In the genomic region with DNA sequence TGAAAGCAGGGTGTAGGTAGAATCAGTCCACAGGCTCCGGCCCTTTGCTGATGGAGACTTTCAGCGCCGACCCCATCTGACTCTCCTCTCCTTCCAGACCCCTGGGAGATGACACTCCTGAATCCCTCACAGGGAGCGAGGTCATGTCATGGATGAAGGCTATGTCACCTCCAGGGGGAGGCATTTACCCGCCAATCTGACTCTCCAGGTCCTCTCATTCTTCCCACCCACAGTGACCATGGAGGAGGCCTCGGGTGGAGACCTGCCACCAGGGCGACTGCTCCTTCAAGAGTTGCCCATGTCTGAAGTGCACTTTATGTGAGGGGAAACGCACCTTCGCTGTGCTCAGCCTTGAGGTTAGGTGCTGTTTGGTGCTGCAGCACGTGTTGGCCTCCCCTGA, we compare ENCODE assay signal across 9 cellular contexts.
DNase-seq lines count a peak whose midpoint lies in the region; ATAC-seq and TF ChIP-seq lines count a peak whose summit lies in the region.
"Had no signal": no experiment of that assay in that cellular context is flagged by ENCODE, and none has a peak within 500 bp of the region (broad histone marks: within the 10 kb centered on the region; RNA-seq: fewer than 3 reads in every experiment).

No MANE protein-coding gene starts in this region.

- H3K36me3 ChIP-seq in GM23338 (ENCODE audit: insufficient read depth) (no peaks in the 10 kb centered on the region), WERI-Rb-1 (no peaks in the 10 kb centered on the region), gastrocnemius medialis (no peaks in the 10 kb centered on the region)
- H3K36me3 ChIP-seq: tibial artery had no signal

- H4K20me1 ChIP-seq in GM23338 (replicated peaks; ENCODE audit: insufficient read depth) = no peaks in the 10 kb centered on the region

- peaks cover 26% of the 10 kb centered on the region for H3K27me3 ChIP-seq in GM23338 (ENCODE audit: insufficient read depth)
- no peaks in the 10 kb centered on the region for H3K27me3 ChIP-seq in WERI-Rb-1 (ENCODE audit: insufficient read depth, low read depth, severe bottlenecking)
- H3K27me3 ChIP-seq in gastrocnemius medialis = no peaks in the 10 kb centered on the region
- H3K27me3 ChIP-seq: tibial artery had no signal

- H3K4me1 ChIP-seq in GM23338 (ENCODE audit: insufficient read depth) (peaks cover 10% of the 10 kb centered on the region), gastrocnemius medialis (peaks cover 17 to 26% of the 10 kb centered on the region in 2 donors)

- no peak overlapping the region for H3K4me2 ChIP-seq in GM23338

- H3K9me3 Mint-ChIP-seq in CD14-positive monocyte = peaks cover 0 to 2% (median 0%) of the 10 kb centered on the region in 7 donors
- no peaks in the 10 kb centered on the region; the same call in 2 of the 3 replicates for H3K9me3 Mint-ChIP-seq in GM23338

- in situ Hi-C loops in gastrocnemius medialis (cut with MboI; ENCODE audit: low sequenced_read_pairs in 4 of 4) = loop anchor here in 3 of 4 donors (10.0 to 25.0 kb wide), 4 partner anchors 75 to 227 kb away; no protein-coding TSS in a partner anchor

- H3K9me3 ChIP-seq in WERI-Rb-1 (ENCODE audit: severe bottlenecking) (no peaks in the 10 kb centered on the region), gastrocnemius medialis (no peaks in the 10 kb centered on the region)
- H3K9me3 ChIP-seq: tibial artery had no signal

- H3K27ac ChIP-seq in GM23338 (ENCODE audit: low read depth) (no peak overlapping the region), WERI-Rb-1 (no peak overlapping the region), gastrocnemius medialis (no peak overlapping the region)
- H3K27ac ChIP-seq: tibial artery had no signal

- no peaks in the 10 kb centered on the region for H3K9me2 ChIP-seq in GM23338 (ENCODE audit: insufficient read depth)

- no peak overlapping the region for H2AFZ ChIP-seq in GM23338

- no peaks in the 10 kb centered on the region for H3K79me2 ChIP-seq in GM23338 (replicated peaks; ENCODE audit: insufficient read depth)

- peak; percentile 64 for DNase-seq in CD14-positive monocyte (ENCODE audit: low spot score)
- DNase-seq in GM23338 (ENCODE audit: low spot score) = peak; percentile 66
- peak; percentile 77 for DNase-seq in WERI-Rb-1
- DNase-seq in left lobe of liver (ENCODE audit: low spot score) = no peak
- DNase-seq in NCI-H2227 (lab: John Stamatoyannopoulos, UW; ENCODE audit: unreplicated experiment) = no peak
- no peak for DNase-seq in AG08395 (ENCODE audit: low spot score)
- DNase-seq in gastrocnemius medialis = no peak
- DNase-seq: tibial artery had no signal

- peak overlapping the region in 3 of 7 donors; percentile 23 to 77 (median 46) for H3K27ac Mint-ChIP-seq in CD14-positive monocyte
- H3K27ac Mint-ChIP-seq in GM23338 = no peak overlapping the region

- H3K4me3 ChIP-seq in GM23338 = no peak overlapping the region
- no peak overlapping the region for H3K4me3 ChIP-seq in WERI-Rb-1 (ENCODE audit: low read depth, low read length)
- no peak overlapping the region for H3K4me3 ChIP-seq in gastrocnemius medialis
- H3K4me3 ChIP-seq: tibial artery had no signal

- H3K4me1 Mint-ChIP-seq in CD14-positive monocyte = peaks cover 58% of the 10 kb centered on the region
- peaks cover 19% of the 10 kb centered on the region for H3K4me1 Mint-ChIP-seq in GM23338

- intact Hi-C loops in CD14-positive monocyte (cut with micrococcal nuclease) = loop anchor here in 1 of 2 donors (5.0 kb wide), 1 partner anchor 48 kb away; no protein-coding TSS in a partner anchor
- intact Hi-C loops in gastrocnemius medialis (cut with DNase I; ENCODE audit: low total_unique reads) = no loop called here

- H3K27me3 Mint-ChIP-seq in CD14-positive monocyte (ENCODE audit: low read depth in 3 of 3) (peaks cover 3 to 7% (median 3%) of the 10 kb centered on the region in 3 donors), GM23338 (ENCODE audit: insufficient read depth, low read depth, poor library complexity) (peaks cover 29% of the 10 kb centered on the region)

- TF ChIP-seq CTCF in CD14-positive monocyte (IDR thresholded peaks at IDR 0.05) = peak; percentile 72
- TF ChIP-seq CTCF in GM23338 (conservative IDR thresholded peaks at IDR 0.05; ENCODE audit: low read depth in 2 of 2) = peak; percentile 53 to 82
- peak; percentile 79 for TF ChIP-seq CTCF in WERI-Rb-1 (IDR thresholded peaks at IDR 0.05; ENCODE audit: low read depth, low read length)
- TF ChIP-seq CTCF in gastrocnemius medialis (IDR thresholded peaks at IDR 0.05 in 4 of 5, conservative IDR thresholded peaks at IDR 0.05 in 1 of 5) = peak in 1 of 5 experiments; percentile 29

- TF ChIP-seq POLR2A in gastrocnemius medialis (IDR thresholded peaks at IDR 0.05) = no peak

- ATAC-seq in GM23338 = peak; percentile 33
- peak; percentile 33 for ATAC-seq in left lobe of liver
- no peak for ATAC-seq in gastrocnemius medialis
- no peak for ATAC-seq in GM21447 (IDR thresholded peaks at IDR 0.05; ENCODE audit: unreplicated experiment)

- 0 out of 2 replicates have a peak, but pooled peaks cover 5% of the 10 kb centered on the region for H3F3A ChIP-seq in GM23338 (replicated peaks; ENCODE audit: low read depth)

- H3K4me3 Mint-ChIP-seq in CD14-positive monocyte (no peak overlapping the region), GM23338 (no peak overlapping the region; the same call in 2 of the 3 replicates)

- H3K36me3 Mint-ChIP-seq in CD14-positive monocyte (no peaks in the 10 kb centered on the region), GM23338 (ENCODE audit: low read depth) (no peaks in the 10 kb centered on the region)

TF ChIP-seq in GM23338, 12 proteins besides CTCF, POLR2A, EP300 and RAD21 (continues in another document):
- TF ChIP-seq, protein P1, sequence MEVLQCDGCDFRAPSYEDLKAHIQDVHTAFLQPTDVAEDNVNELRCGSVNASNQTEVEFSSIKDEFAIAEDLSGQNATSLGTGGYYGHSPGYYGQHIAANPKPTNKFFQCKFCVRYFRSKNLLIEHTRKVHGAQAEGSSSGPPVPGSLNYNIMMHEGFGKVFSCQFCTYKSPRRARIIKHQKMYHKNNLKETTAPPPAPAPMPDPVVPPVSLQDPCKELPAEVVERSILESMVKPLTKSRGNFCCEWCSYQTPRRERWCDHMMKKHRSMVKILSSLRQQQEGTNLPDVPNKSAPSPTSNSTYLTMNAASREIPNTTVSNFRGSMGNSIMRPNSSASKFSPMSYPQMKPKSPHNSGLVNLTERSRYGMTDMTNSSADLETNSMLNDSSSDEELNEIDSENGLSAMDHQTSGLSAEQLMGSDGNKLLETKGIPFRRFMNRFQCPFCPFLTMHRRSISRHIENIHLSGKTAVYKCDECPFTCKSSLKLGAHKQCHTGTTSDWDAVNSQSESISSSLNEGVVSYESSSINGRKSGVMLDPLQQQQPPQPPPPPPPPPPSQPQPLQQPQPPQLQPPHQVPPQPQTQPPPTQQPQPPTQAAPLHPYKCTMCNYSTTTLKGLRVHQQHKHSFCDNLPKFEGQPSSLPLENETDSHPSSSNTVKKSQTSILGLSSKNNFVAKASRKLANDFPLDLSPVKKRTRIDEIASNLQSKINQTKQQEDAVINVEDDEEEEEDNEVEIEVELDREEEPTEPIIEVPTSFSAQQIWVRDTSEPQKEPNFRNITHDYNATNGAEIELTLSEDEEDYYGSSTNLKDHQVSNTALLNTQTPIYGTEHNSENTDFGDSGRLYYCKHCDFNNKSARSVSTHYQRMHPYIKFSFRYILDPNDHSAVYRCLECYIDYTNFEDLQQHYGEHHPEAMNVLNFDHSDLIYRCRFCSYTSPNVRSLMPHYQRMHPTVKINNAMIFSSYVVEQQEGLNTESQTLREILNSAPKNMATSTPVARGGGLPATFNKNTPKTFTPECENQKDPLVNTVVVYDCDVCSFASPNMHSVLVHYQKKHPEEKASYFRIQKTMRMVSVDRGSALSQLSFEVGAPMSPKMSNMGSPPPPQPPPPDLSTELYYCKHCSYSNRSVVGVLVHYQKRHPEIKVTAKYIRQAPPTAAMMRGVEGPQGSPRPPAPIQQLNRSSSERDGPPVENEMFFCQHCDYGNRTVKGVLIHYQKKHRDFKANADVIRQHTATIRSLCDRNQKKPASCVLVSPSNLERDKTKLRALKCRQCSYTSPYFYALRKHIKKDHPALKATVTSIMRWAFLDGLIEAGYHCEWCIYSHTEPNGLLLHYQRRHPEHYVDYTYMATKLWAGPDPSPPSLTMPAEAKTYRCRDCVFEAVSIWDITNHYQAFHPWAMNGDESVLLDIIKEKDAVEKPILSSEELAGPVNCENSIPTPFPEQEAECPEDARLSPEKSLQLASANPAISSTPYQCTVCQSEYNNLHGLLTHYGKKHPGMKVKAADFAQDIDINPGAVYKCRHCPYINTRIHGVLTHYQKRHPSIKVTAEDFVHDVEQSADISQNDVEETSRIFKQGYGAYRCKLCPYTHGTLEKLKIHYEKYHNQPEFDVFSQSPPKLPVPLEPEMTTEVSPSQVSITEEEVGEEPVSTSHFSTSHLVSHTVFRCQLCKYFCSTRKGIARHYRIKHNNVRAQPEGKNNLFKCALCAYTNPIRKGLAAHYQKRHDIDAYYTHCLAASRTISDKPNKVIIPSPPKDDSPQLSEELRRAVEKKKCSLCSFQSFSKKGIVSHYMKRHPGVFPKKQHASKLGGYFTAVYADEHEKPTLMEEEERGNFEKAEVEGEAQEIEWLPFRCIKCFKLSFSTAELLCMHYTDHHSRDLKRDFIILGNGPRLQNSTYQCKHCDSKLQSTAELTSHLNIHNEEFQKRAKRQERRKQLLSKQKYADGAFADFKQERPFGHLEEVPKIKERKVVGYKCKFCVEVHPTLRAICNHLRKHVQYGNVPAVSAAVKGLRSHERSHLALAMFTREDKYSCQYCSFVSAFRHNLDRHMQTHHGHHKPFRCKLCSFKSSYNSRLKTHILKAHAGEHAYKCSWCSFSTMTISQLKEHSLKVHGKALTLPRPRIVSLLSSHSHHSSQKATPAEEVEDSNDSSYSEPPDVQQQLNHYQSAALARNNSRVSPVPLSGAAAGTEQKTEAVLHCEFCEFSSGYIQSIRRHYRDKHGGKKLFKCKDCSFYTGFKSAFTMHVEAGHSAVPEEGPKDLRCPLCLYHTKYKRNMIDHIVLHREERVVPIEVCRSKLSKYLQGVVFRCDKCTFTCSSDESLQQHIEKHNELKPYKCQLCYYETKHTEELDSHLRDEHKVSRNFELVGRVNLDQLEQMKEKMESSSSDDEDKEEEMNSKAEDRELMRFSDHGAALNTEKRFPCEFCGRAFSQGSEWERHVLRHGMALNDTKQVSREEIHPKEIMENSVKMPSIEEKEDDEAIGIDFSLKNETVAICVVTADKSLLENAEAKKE (CRISPR knock-in tag; IDR thresholded peaks at IDR 0.05) = peak; percentile 76; the same call in 1 of the 2 replicates
- TF ChIP-seq EZH2phosphoT487 (IDR thresholded peaks at IDR 0.05; ENCODE audit: unreplicated experiment) = no peak
- no peak for TF ChIP-seq STAT1 (IDR thresholded peaks at IDR 0.05; ENCODE audit: unreplicated experiment)
- no peak for TF ChIP-seq EZH2 (IDR thresholded peaks at IDR 0.05; ENCODE audit: low read depth, unreplicated experiment)

Comparison
In these comparisons a context has a peak if more than half of its experiments do, and no peak if none do; other contexts are left out.
1. DNase-seq: peak in CD14-positive monocyte (single experiment), GM23338 (single experiment) and WERI-Rb-1 (single experiment); none in left lobe of liver (single experiment), NCI-H2227 (single experiment), AG08395 (single experiment) and gastrocnemius medialis (0 of 2).
2. ATAC-seq: peak in GM23338 (single experiment) and left lobe of liver (single experiment); none in gastrocnemius medialis (0 of 2) and GM21447 (single experiment).